ENCODE assay signal across 17 cellular contexts in the genomic region with DNA sequence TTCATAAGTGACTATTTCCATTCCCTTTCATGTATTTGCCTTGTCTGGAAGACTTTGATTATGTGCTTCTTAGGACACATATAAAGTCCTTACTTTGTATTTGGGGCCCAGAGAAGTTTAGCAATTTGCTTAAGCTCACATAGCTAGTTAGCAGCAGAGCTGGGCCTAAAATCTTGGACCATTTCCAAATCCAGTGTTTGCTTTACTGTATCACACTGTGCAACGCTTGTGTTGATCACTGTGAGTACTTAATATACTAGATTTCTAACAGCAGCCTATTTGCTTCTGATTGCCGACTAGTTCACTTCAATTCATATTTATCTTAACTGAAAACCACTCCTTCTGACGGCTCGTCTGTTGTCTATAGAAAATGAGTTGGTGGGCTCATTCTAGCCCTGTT. TPM values are rescaled to one million over a fixed set of nuclear protein-coding genes. Genes with fewer than 3 reads are reported as not detected.
DNase-seq lines count a peak whose midpoint lies in the region; ATAC-seq lines count a peak whose summit lies in the region.
"Had no signal": no experiment of that assay in that cellular context is flagged by ENCODE, and none has a peak within 500 bp of the region (broad histone marks: within the 10 kb centered on the region; RNA-seq: fewer than 3 reads in every experiment).

No MANE protein-coding gene starts in this region.

- no peaks in the 10 kb centered on the region for H3K36me3 ChIP-seq in CD4-positive, alpha-beta memory T cell (ENCODE audit: insufficient read depth, low read length)

- intact Hi-C loops in CD4-positive, alpha-beta memory T cell (cut with micrococcal nuclease): loop anchor here (10.0 kb wide), 1 partner anchor 288 kb away; the partner anchor contains the start of gene LRIF1
- intact Hi-C loops in posterior cingulate gyrus (cut with DNase I): no loop called here

- no peaks in the 10 kb centered on the region for H3K9me3 ChIP-seq in CD4-positive, alpha-beta memory T cell (ENCODE audit: control insufficient read depth in 1 of 2, low read length in 2 of 2)

- no peaks in the 10 kb centered on the region for H3K27me3 Mint-ChIP-seq in CD4-positive, alpha-beta memory T cell
- H3K27me3 Mint-ChIP-seq: activated naive CD8-positive, alpha-beta T cell treated with anti-CD3 and anti-CD28 coated beads, Interleukin-2, amount 50 U/mL, for 24 hours had no signal

- H3K4me3 ChIP-seq in CD4-positive, alpha-beta memory T cell (ENCODE audit: low read length in 2 of 2): no peak overlapping the region

- H3K9me3 Mint-ChIP-seq in CD4-positive, alpha-beta memory T cell: peaks cover 0 to 10% (median 3%) of the 10 kb centered on the region in 8 donors
- H3K9me3 Mint-ChIP-seq: activated naive CD8-positive, alpha-beta T cell treated with anti-CD3 and anti-CD28 coated beads, Interleukin-2, amount 50 U/mL, for 24 hours; WTC11 had no signal

- CTCF ChIA-PET in CD4-positive, alpha-beta memory T cell (lab: Charles Lee; ENCODE audit: partially characterized antibody): interaction anchor here (0.9 to 13.8 kb wide), 10 partner anchors 9 to 354 kb away, joined by 3 to 179 read pairs (median 6); no protein-coding TSS in a partner anchor

- H3K4me1 ChIP-seq in CD4-positive, alpha-beta memory T cell (ENCODE audit: insufficient read depth, low read length): peaks cover 20% of the 10 kb centered on the region
- H3K4me1 ChIP-seq: parathyroid adenoma had no signal

- H3K27ac ChIP-seq in CD4-positive, alpha-beta memory T cell (ENCODE audit: low read depth, low read length): no peak overlapping the region
- H3K27ac ChIP-seq: parathyroid adenoma had no signal

- H3K27me3 ChIP-seq in CD4-positive, alpha-beta memory T cell (ENCODE audit: insufficient read depth, low read length): no peaks in the 10 kb centered on the region

- H3K4me1 Mint-ChIP-seq in CD4-positive, alpha-beta memory T cell: peaks cover 29 to 57% (median 36%) of the 10 kb centered on the region in 4 donors

- H3K4me3 Mint-ChIP-seq in CD4-positive, alpha-beta memory T cell: peak overlapping the region in 3 of 8 donors; percentile 2 to 84 (median 49)
- H3K4me3 Mint-ChIP-seq: activated naive CD8-positive, alpha-beta T cell treated with anti-CD3 and anti-CD28 coated beads, Interleukin-2, amount 50 U/mL, for 24 hours; WTC11 had no signal

- DNase-seq in CD4-positive, alpha-beta memory T cell: peak in 1 of 5 donors; percentile 35
- DNase-seq in NCI-H1092 (lab: John Stamatoyannopoulos, UW) (peak; percentile 65), NCI-H2196 (lab: John Stamatoyannopoulos, UW; ENCODE audit: unreplicated experiment) (peak; percentile 74), RPMI8226 (peak; percentile 14), AML-193 (lab: John Stamatoyannopoulos, UW) (no peak), kidney glomerular epithelial cell (lab: John Stamatoyannopoulos, UW) (no peak), posterior cingulate gyrus (no peak)
- DNase-seq: activated CD8-positive, alpha-beta memory T cell treated with anti-CD3 and anti-CD28 coated beads for 24 hours; activated naive CD8-positive, alpha-beta T cell treated with anti-CD3 and anti-CD28 coated beads, Interleukin-2, amount 50 U/mL, for 24 hours; Calu3; dermis blood vessel endothelial cell; erythroblast; stimulated activated CD4-positive, alpha-beta T cell treated with anti-CD3 and anti-CD28 coated beads, Interleukin-4, amount 100 ng/mL, for 1 hour had no signal

- peak overlapping the region in 5 of 7 donors; percentile 33 to 76 (median 63) for H3K27ac Mint-ChIP-seq in CD4-positive, alpha-beta memory T cell
- H3K27ac Mint-ChIP-seq: activated naive CD8-positive, alpha-beta T cell treated with anti-CD3 and anti-CD28 coated beads, Interleukin-2, amount 50 U/mL, for 24 hours; WTC11 had no signal

- no peak for ATAC-seq in GM19328 (IDR thresholded peaks at IDR 0.05; ENCODE audit: unreplicated experiment)
- ATAC-seq: activated naive CD8-positive, alpha-beta T cell treated with anti-CD3 and anti-CD28 coated beads, Interleukin-2, amount 50 U/mL, for 24 hours; WTC11 had no signal

- H3K36me3 Mint-ChIP-seq in CD4-positive, alpha-beta memory T cell: peaks cover 16 to 27% of the 10 kb centered on the region in 2 donors

- POLR2A ChIA-PET in CD4-positive, alpha-beta memory T cell (lab: Charles Lee; ENCODE audit: partially characterized antibody): interaction anchor here (1.0 to 17.9 kb wide), 8 partner anchors 9 to 199 kb away, joined by 3 to 993 read pairs (median 4); partner anchors contain the start of gene CD53

RNA-seq across cellular contexts. Expression of gene KCNA3, which starts 2.3 kb away (rescaled TPM):
- 100 to 1,000 TPM; 124 TPM for total RNA-seq in CD4-positive, alpha-beta memory T cell
- 10 to 100 TPM; 88.7 to 96.3 TPM for polyA plus RNA-seq in CD4-positive, alpha-beta memory T cell
- total RNA-seq: Calu3, dermis blood vessel endothelial cell, MCF 10A had no signal

Comparison
In these comparisons a context has a peak if more than half of its experiments do, and no peak if none do; other contexts are left out.
1. DNase-seq: peak in NCI-H1092 (single experiment), NCI-H2196 (single experiment) and RPMI8226 (single experiment); none in AML-193 (0 of 2), kidney glomerular epithelial cell (single experiment) and posterior cingulate gyrus (0 of 10).